1 cellular context compared by ENCODE assay signal in genomic region chr10:113681533-113682470, GRCh38.
TF ChIP-seq lines count a peak whose summit lies in the region.

No MANE protein-coding gene starts in this region.

TF ChIP-seq in GM12878, 131 proteins besides CTCF, POLR2A, EP300 and RAD21 (continued from another document):
- TF ChIP-seq TCF12 (IDR thresholded peaks at IDR 0.05; ENCODE audit: low read depth, low read length) = 0 out of 2 replicates have a peak, but pooled peaks have one; percentile 46
- TF ChIP-seq RELA (IDR thresholded peaks at IDR 0.05; ENCODE audit: borderline replicate concordance, partially characterized antibody) = no peak
- peak; percentile 37; the same call in 1 of the 2 replicates for TF ChIP-seq MXI1 (IDR thresholded peaks at IDR 0.05; ENCODE audit: low read depth, low read length)
- peak in 1 of 2 experiments; percentile 98; a peak in 2 of 4 replicates for TF ChIP-seq ETV6 (conservative IDR thresholded peaks at IDR 0.05 in 1 of 2, IDR thresholded peaks at IDR 0.05 in 1 of 2; ENCODE audit: borderline replicate concordance in 1 of 2, low read depth in 1 of 2)
- TF ChIP-seq EZH2 (IDR thresholded peaks at IDR 0.05; ENCODE audit: borderline replicate concordance, control insufficient read depth, low read depth, low read length) = no peak
- peak; percentile 51 for TF ChIP-seq SP1 (IDR thresholded peaks at IDR 0.05; ENCODE audit: low read depth, low read length)
- TF ChIP-seq HSF1 (IDR thresholded peaks at IDR 0.05; ENCODE audit: low read depth, low read length) = 0 out of 2 replicates have a peak, but pooled peaks have one; percentile 60
- TF ChIP-seq MYB (IDR thresholded peaks at IDR 0.05; ENCODE audit: borderline replicate concordance, low read depth, low read length) = no peak
- peak; percentile 73; the same call in 1 of the 2 replicates for TF ChIP-seq FOXM1 (IDR thresholded peaks at IDR 0.05; ENCODE audit: low read depth, low read length)
- TF ChIP-seq NR2C1 (IDR thresholded peaks at IDR 0.05) = peak; percentile 20; the same call in 1 of the 2 replicates
- TF ChIP-seq TCF3 (IDR thresholded peaks at IDR 0.05; ENCODE audit: borderline replicate concordance, insufficient read depth, low read depth, low read length) = no peak
- TF ChIP-seq RAD51 (IDR thresholded peaks at IDR 0.05) = no peak
- TF ChIP-seq ZNF207 (IDR thresholded peaks at IDR 0.05; ENCODE audit: borderline replicate concordance) = no peak
